In the genomic region with DNA sequence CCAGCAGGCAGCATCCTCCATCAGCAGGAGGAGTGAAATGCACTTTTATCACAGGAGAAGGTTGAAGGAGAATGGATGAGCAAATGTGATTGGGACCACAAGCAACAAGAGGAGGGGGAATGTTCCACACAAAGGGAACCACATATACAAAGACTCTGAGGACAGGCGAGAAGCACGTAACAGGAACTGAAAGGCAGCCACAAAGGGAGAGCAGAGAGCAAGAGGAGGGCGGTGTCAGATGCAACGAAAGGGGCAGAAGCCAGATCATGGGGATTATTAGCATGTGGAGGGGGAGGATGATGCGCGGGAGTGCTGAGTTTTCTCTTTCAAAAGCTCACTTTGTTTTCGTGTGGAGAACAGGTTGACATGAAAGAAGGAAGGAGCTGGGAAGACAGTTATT, we compare ENCODE assay signal across 9 cellular contexts.
DNase-seq lines count a peak whose midpoint lies in the region; ATAC-seq, FAIRE-seq and TF ChIP-seq lines count a peak whose summit lies in the region.
"Had no signal": no experiment of that assay in that cellular context is flagged by ENCODE, and none has a peak within 500 bp of the region (broad histone marks: within the 10 kb centered on the region; RNA-seq: fewer than 3 reads in every experiment).

No MANE protein-coding gene starts in this region.

- TF ChIP-seq RAD21 in GM12878 (IDR thresholded peaks at IDR 0.05; ENCODE audit: insufficient read depth, low read depth, low read length): no peak

- ATAC-seq in GM18873 (IDR thresholded peaks at IDR 0.05; ENCODE audit: low FRiP score, unreplicated experiment) (peak; percentile 68), GM21529 (IDR thresholded peaks at IDR 0.05; ENCODE audit: unreplicated experiment) (peak; percentile 91), HG03469 (IDR thresholded peaks at IDR 0.05; ENCODE audit: unreplicated experiment) (peak; percentile 82), GM12878 (peak; percentile 99), upper lobe of right lung (no peak)

- H3K79me2 ChIP-seq in GM12878 (ENCODE audit: control insufficient read depth, insufficient read depth, low read length): no peaks in the 10 kb centered on the region

- no peaks in the 10 kb centered on the region for H4K20me1 ChIP-seq in GM12878 (ENCODE audit: control insufficient read depth, insufficient read depth)

- DNase-seq in GM12878 (ENCODE audit: low read depth, low spot score): peak; percentile 40
- no peak for DNase-seq in HEK293T (ENCODE audit: extremely low spot score)
- no peak for DNase-seq in activated CD8-positive, alpha-beta memory T cell treated with anti-CD3 and anti-CD28 coated beads, Interleukin-2, amount 50 U/mL, for 4 hours
- DNase-seq in upper lobe of right lung: no peak
- DNase-seq: MG63, T-helper 9 cell had no signal

- RAD21 ChIA-PET in GM12878 (lab: Charles Lee; ENCODE audit: unreplicated experiment): interaction anchor here (0.7 to 5.3 kb wide), 17 partner anchors 9 to 383 kb away, joined by 3 to 37 read pairs (median 4); no protein-coding TSS in a partner anchor

- CTCF ChIA-PET in GM12878 (lab: Yijun Ruan, JAX) (interaction anchor here (0.5 to 8.8 kb wide), 15 partner anchors 8 to 1518 kb away, joined by 3 to 101 read pairs (median 6); no protein-coding TSS in a partner anchor), HEK293T (lab: Yijun Ruan, JAX) (interaction anchor here (0.5 kb wide), 1 partner anchor 545 kb away, joined by 3 read pairs; no protein-coding TSS in a partner anchor)

- peak; percentile 65 for FAIRE-seq in GM12878 (lab: Jason Lieb, UNC)

- WGBS in GM12878 (ENCODE audit: insufficient coverage, insufficient replicate concordance, low lambda C conversion rate, missing lambda C conversion rate): 10% methylated on average over 7 of the region's 7 CpGs

- H3K4me2 ChIP-seq in GM12878 (ENCODE audit: control insufficient read depth, insufficient read depth): peak overlapping the region; percentile 44; the same call in 1 of the 2 replicates

- H3K4me3 ChIP-seq in GM12878 (no peak overlapping the region), upper lobe of right lung (no peak overlapping the region)
- H3K4me3 ChIP-seq: MG63 had no signal

- no peak overlapping the region for H3K9ac ChIP-seq in GM12878 (ENCODE audit: control insufficient read depth, insufficient read depth, low read length)

- SMC1A ChIA-PET in GM12878 (lab: Charles Lee; ENCODE audit: uncharacterized antibody, unreplicated experiment): interaction anchor here (0.7 to 9.3 kb wide), 29 partner anchors 9 to 581 kb away, joined by 3 to 139 read pairs (median 5); no protein-coding TSS in a partner anchor

- TF ChIP-seq CTCF in GM12878 (IDR thresholded peaks at IDR 0.05 in 2 of 3, conservative IDR thresholded peaks at IDR 0.05 in 1 of 3; ENCODE audit: control insufficient read depth in 2 of 3, extremely low read depth in 1 of 3, insufficient read depth in 1 of 3, low read depth in 3 of 3, low read length in 3 of 3) (no peak), upper lobe of right lung (IDR thresholded peaks at IDR 0.05) (no peak)

- no peaks in the 10 kb centered on the region; the same call in 2 of the 3 replicates for H3K9me3 ChIP-seq in GM12878 (replicated peaks; ENCODE audit: control insufficient read depth, insufficient read depth, low read length)
- no peaks in the 10 kb centered on the region for H3K9me3 ChIP-seq in upper lobe of right lung
- H3K9me3 ChIP-seq: MG63 had no signal

- H3K27me3 ChIP-seq in GM12878 (replicated peaks in 1 of 2; ENCODE audit: control insufficient read depth in 2 of 2, insufficient read depth in 2 of 2, low read length in 1 of 2): peaks cover 0 to 2% of the 10 kb centered on the region in 2 experiments; a peak in 1 of 4 replicates
- peaks cover 8% of the 10 kb centered on the region for H3K27me3 ChIP-seq in upper lobe of right lung
- H3K27me3 ChIP-seq: MG63 had no signal

- in situ Hi-C loops in GM12878 (cut with MboI): no loop called here

- TF ChIP-seq POLR2A in GM12878 (IDR thresholded peaks at IDR 0.05; ENCODE audit: low read depth, low read length): no peak

- POLR2A ChIA-PET in GM12878 (lab: Charles Lee) (interaction anchor here (1.3 to 2.5 kb wide), 3 partner anchors 22 to 61 kb away, joined by 5 to 14 read pairs (median 5); no protein-coding TSS in a partner anchor), HEK293T (lab: Yijun Ruan, JAX) (no interaction called here)

- TF ChIP-seq EP300 in GM12878 (IDR thresholded peaks at IDR 0.05; ENCODE audit: borderline replicate concordance in 1 of 2, control insufficient read depth in 1 of 2, low read depth in 2 of 2, low read length in 2 of 2): peak in 1 of 2 experiments; percentile 83; a peak in 2 of 4 replicates

- intact Hi-C loops in GM12878 (cut with micrococcal nuclease; ENCODE audit: unreplicated experiment): loop anchor here (5.0 kb wide), 1 partner anchor 54 kb away; no protein-coding TSS in a partner anchor
- intact Hi-C loops in upper lobe of right lung (cut with DNase I): loop anchor here (10.0 kb wide), 2 partner anchors 126 to 376 kb away; no protein-coding TSS in a partner anchor

- H3K27ac ChIP-seq in GM12878 (ENCODE audit: control insufficient read depth, insufficient read depth) (no peak overlapping the region), upper lobe of right lung (no peak overlapping the region)

- peak overlapping the region; percentile 64 for H2AFZ ChIP-seq in GM12878 (ENCODE audit: control insufficient read depth, low read depth, low read length)

- H3K4me1 ChIP-seq in GM12878 (ENCODE audit: control insufficient read depth, insufficient read depth, low read length): no peaks in the 10 kb centered on the region
- no peaks in the 10 kb centered on the region for H3K4me1 ChIP-seq in upper lobe of right lung

- no TSS peak for BruUV-seq in GM12878 (replicated peaks; lab: Mats Ljungman, UMichigan)

- H3K36me3 ChIP-seq in GM12878 (ENCODE audit: control insufficient read depth in 2 of 2, insufficient read depth in 2 of 2, low read length in 1 of 2) (no peaks in the 10 kb centered on the region), upper lobe of right lung (no peaks in the 10 kb centered on the region)
- H3K36me3 ChIP-seq: MG63 had no signal

TF ChIP-seq in GM12878, 131 proteins besides CTCF, POLR2A, EP300 and RAD21 (continues in another document):
- TF ChIP-seq YY1 (IDR thresholded peaks at IDR 0.05; ENCODE audit: low read depth, low read length) (no peak), SREBF2 (IDR thresholded peaks at IDR 0.05; ENCODE audit: low read length) (no peak), ZNF207 (IDR thresholded peaks at IDR 0.05; ENCODE audit: borderline replicate concordance) (no peak), GABPA (IDR thresholded peaks at IDR 0.05; ENCODE audit: low read depth) (no peak), E2F4 (IDR thresholded peaks at IDR 0.05; ENCODE audit: low read depth, low read length) (no peak), MTA3 (IDR thresholded peaks at IDR 0.05; ENCODE audit: borderline replicate concordance, low read length) (no peak), ZNF274 (IDR thresholded peaks at IDR 0.05; ENCODE audit: insufficient read depth, insufficient read length) (no peak)
- TF ChIP-seq, protein P1, sequence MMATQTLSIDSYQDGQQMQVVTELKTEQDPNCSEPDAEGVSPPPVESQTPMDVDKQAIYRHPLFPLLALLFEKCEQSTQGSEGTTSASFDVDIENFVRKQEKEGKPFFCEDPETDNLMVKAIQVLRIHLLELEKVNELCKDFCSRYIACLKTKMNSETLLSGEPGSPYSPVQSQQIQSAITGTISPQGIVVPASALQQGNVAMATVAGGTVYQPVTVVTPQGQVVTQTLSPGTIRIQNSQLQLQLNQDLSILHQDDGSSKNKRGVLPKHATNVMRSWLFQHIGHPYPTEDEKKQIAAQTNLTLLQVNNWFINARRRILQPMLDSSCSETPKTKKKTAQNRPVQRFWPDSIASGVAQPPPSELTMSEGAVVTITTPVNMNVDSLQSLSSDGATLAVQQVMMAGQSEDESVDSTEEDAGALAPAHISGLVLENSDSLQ (IDR thresholded peaks at IDR 0.05): no peak

TF ChIP-seq in HEK293T, 16 proteins besides CTCF, POLR2A, EP300 and RAD21:
- TF ChIP-seq ZNF384 (IDR thresholded peaks at IDR 0.05): no peak
- no peak for TF ChIP-seq FOXA1 (IDR thresholded peaks at IDR 0.05)
- no peak for TF ChIP-seq BHLHE40 (IDR thresholded peaks at IDR 0.05; ENCODE audit: borderline replicate concordance)
- no peak for TF ChIP-seq FOXK2 (IDR thresholded peaks at IDR 0.05)
- TF ChIP-seq, protein P1 (IDR thresholded peaks at IDR 0.05): no peak
- no peak for TF ChIP-seq ARNT (IDR thresholded peaks at IDR 0.05)
- no peak for TF ChIP-seq L3MBTL2 (conservative IDR thresholded peaks at IDR 0.05)
